Comparison of ENCODE assay signal across 11 cellular contexts in genomic region chr3:152656207-152657001, GRCh38.
DNase-seq lines count a peak whose midpoint lies in the region; ATAC-seq, FAIRE-seq and TF ChIP-seq lines count a peak whose summit lies in the region.
"Had no signal": no experiment of that assay in that cellular context is flagged by ENCODE, and none has a peak within 500 bp of the region (broad histone marks: within the 10 kb centered on the region; RNA-seq: fewer than 3 reads in every experiment).

No MANE protein-coding gene starts in this region.

- 0 out of 7 replicates have a peak overlapping the region, but pooled peaks of 1 of the 4 experiments have one; percentile 1 for H3K9ac ChIP-seq in H1 (replicated peaks in 1 of 4; ENCODE audit: extremely low read depth in 1 of 4, low read depth in 3 of 4, low read length in 3 of 4)

- H2BK12ac ChIP-seq in H1 (ENCODE audit: low read depth, low read length): no peak overlapping the region

- no peak overlapping the region for H2BK15ac ChIP-seq in H1 (ENCODE audit: low read length)

- H3K4me2 ChIP-seq in H1 (ENCODE audit: insufficient read depth in 1 of 2, low read depth in 2 of 2, low read length in 2 of 2): peak overlapping the region in 1 of 2 experiments; percentile 26; a peak in 2 of 4 replicates

- no peaks in the 10 kb centered on the region for H3K23me2 ChIP-seq in H1 (ENCODE audit: low read depth, low read length)

- peak overlapping the region; percentile 61; the same call in 1 of the 2 replicates for H2AFZ ChIP-seq in H1 (ENCODE audit: low read length)

- TF ChIP-seq CTCF in NB4 (IDR thresholded peaks at IDR 0.05; ENCODE audit: low read depth, low read length) (no peak), H1 (IDR thresholded peaks at IDR 0.05; ENCODE audit: control extremely low read depth in 1 of 3, insufficient read depth in 1 of 3, low read depth in 1 of 3, low read length in 3 of 3) (no peak)

- H4K8ac ChIP-seq in H1 (ENCODE audit: extremely low read depth, insufficient read depth, low read length): no peak overlapping the region

- TF ChIP-seq POLR2A in NB4 (IDR thresholded peaks at IDR 0.05; ENCODE audit: extremely low read depth, insufficient read length): no peak
- no peak for TF ChIP-seq POLR2A in H1 (IDR thresholded peaks at IDR 0.05; ENCODE audit: control extremely low read depth in 1 of 2, low read depth in 2 of 2, low read length in 2 of 2)

- H4K5ac ChIP-seq in H1 (ENCODE audit: insufficient read length, low read depth, low read length): no peak overlapping the region

- H3K14ac ChIP-seq in H1 (ENCODE audit: insufficient read length): no peak overlapping the region

- H2BK5ac ChIP-seq in H1 (ENCODE audit: low read depth, low read length): peak overlapping the region; percentile 22; the same call in 1 of the 2 replicates

- WGBS in H1 (ENCODE audit: extremely low coverage in 1 of 2, insufficient coverage in 1 of 2, insufficient read length in 1 of 2, insufficient replicate concordance in 2 of 2, low coverage in 1 of 2, low lambda C conversion rate in 2 of 2, missing lambda C conversion rate in 1 of 2), 2 experiments: 74% methylated on average over 10 of the region's 10 CpGs; no CpG with 5 or more reads in 1 of the 2 experiments

- H3K9me3 ChIP-seq in H1 (ENCODE audit: insufficient read depth in 2 of 2, low read depth in 1 of 2, low read length in 1 of 2): peaks cover 0 to 4% of the 10 kb centered on the region in 2 experiments; a peak in 1 of 4 replicates
- H3K9me3 ChIP-seq: ascending aorta, Caco-2 had no signal

- no peaks in the 10 kb centered on the region for H3K27me3 ChIP-seq in H1 (replicated peaks in 1 of 4; ENCODE audit: control insufficient read depth in 3 of 4, extremely low read depth in 1 of 4, insufficient read depth in 3 of 4, low read length in 3 of 4)
- H3K27me3 ChIP-seq: ascending aorta had no signal

- no peak for TF ChIP-seq RAD21 in H1 (IDR thresholded peaks at IDR 0.05 in 1 of 2, conservative IDR thresholded peaks at IDR 0.05 in 1 of 2; ENCODE audit: low read depth in 2 of 2, low read length in 2 of 2)

- H2BK120ac ChIP-seq in H1 (replicated peaks; ENCODE audit: low read depth, low read length): peak overlapping the region; percentile 88

- peak; percentile 42 for DNase-seq in CD1c-positive myeloid dendritic cell (ENCODE audit: extremely low spot score)
- peak; percentile 29 for DNase-seq in NB4 (ENCODE audit: low read depth)
- DNase-seq in H1 (ENCODE audit: low read depth in 1 of 2, low spot score in 2 of 2): no peak
- peak; percentile 59 for DNase-seq in midbrain (lab: John Stamatoyannopoulos, UW)
- no peak for DNase-seq in posterior cingulate gyrus
- DNase-seq in NCI-H446 (lab: John Stamatoyannopoulos, UW): no peak
- DNase-seq: Caco-2, NCI-H1694 treated with DMSO at 0.1 percent for 48 hours had no signal

- intact Hi-C loops in posterior cingulate gyrus (cut with DNase I): no loop called here

- peak overlapping the region; percentile 27; the same call in 1 of the 2 replicates for H3K27ac ChIP-seq in H1 (ENCODE audit: low read depth, low read length)
- H3K27ac ChIP-seq: ascending aorta had no signal

- CTCF ChIA-PET in H1 (lab: Charles Lee; ENCODE audit: partially characterized antibody): no interaction called here

- no peak overlapping the region for H3K23ac ChIP-seq in H1 (ENCODE audit: insufficient read length)

- no peak overlapping the region for H3K56ac ChIP-seq in H1 (replicated peaks; ENCODE audit: insufficient read length, low read depth, low read length)

- H4K91ac ChIP-seq in H1 (replicated peaks; ENCODE audit: insufficient read length, low read length): no peak overlapping the region

- no peaks in the 10 kb centered on the region for H3K36me3 ChIP-seq in H1 (ENCODE audit: control insufficient read depth in 2 of 4, insufficient read depth in 4 of 4, low read length in 3 of 4)
- H3K36me3 ChIP-seq: ascending aorta had no signal

- H4K20me1 ChIP-seq in H1 (replicated peaks in 1 of 2; ENCODE audit: control insufficient read depth in 1 of 2, insufficient read depth in 2 of 2, low read length in 2 of 2): no peaks in the 10 kb centered on the region

- no peak overlapping the region for H2AK5ac ChIP-seq in H1 (ENCODE audit: low read depth, low read length)

- H3K4me1 ChIP-seq in H1 (replicated peaks in 1 of 4; ENCODE audit: control insufficient read depth in 3 of 4, insufficient read depth in 4 of 4, low read length in 3 of 4): peaks cover 0 to 23% (median 6%) of the 10 kb centered on the region in 4 experiments; a peak in 4 of 7 replicates
- H3K4me1 ChIP-seq: ascending aorta, Caco-2 had no signal

- peak overlapping the region; percentile 52 for H2BK20ac ChIP-seq in H1 (ENCODE audit: low read length)

- TF ChIP-seq EP300 in H1 (IDR thresholded peaks at IDR 0.05; ENCODE audit: borderline replicate concordance in 1 of 2, low read depth in 2 of 2, low read length in 2 of 2): no peak

- POLR2A ChIA-PET in H1 (lab: Charles Lee; ENCODE audit: partially characterized antibody): interaction anchor here (0.8 to 1.4 kb wide), 2 partner anchors 15 to 179 kb away, joined by 3 read pairs; partner anchors contain the start of gene P2RY1

- peak overlapping the region; percentile 8 for H3K4me3 ChIP-seq in NB4 (ENCODE audit: low read depth, low read length)
- H3K4me3 ChIP-seq in H1 (ENCODE audit: extremely low read depth in 1 of 4, insufficient read depth in 2 of 4, low read depth in 3 of 4, low read length in 4 of 4): peak overlapping the region in 1 of 4 experiments; percentile 3; a peak in 1 of 8 replicates
- H3K4me3 ChIP-seq: ascending aorta had no signal

- no peak overlapping the region for H3K4ac ChIP-seq in H1 (replicated peaks; ENCODE audit: insufficient read length, low read depth, low read length)

- H3K79me2 ChIP-seq in H1 (ENCODE audit: control insufficient read depth in 1 of 2, insufficient read depth in 2 of 2, low read length in 2 of 2): no peaks in the 10 kb centered on the region

- no peaks in the 10 kb centered on the region for H3K79me1 ChIP-seq in H1 (ENCODE audit: low read depth, low read length)

- H3K18ac ChIP-seq in H1 (ENCODE audit: extremely low read depth, low read length): no peak overlapping the region

- no peak for ATAC-seq in HG03108 (IDR thresholded peaks at IDR 0.05; ENCODE audit: unreplicated experiment)
- no peak for ATAC-seq in GM21367 (IDR thresholded peaks at IDR 0.05; ENCODE audit: unreplicated experiment)

- no peak for FAIRE-seq in H1 (lab: Jason Lieb, UNC)

TF ChIP-seq in H1, 55 proteins besides CTCF, POLR2A, EP300 and RAD21:
- TF ChIP-seq, protein P1, sequence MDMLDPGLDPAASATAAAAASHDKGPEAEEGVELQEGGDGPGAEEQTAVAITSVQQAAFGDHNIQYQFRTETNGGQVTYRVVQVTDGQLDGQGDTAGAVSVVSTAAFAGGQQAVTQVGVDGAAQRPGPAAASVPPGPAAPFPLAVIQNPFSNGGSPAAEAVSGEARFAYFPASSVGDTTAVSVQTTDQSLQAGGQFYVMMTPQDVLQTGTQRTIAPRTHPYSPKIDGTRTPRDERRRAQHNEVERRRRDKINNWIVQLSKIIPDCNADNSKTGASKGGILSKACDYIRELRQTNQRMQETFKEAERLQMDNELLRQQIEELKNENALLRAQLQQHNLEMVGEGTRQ (IDR thresholded peaks at IDR 0.05; ENCODE audit: low read length): no peak
- TF ChIP-seq HDAC6 (IDR thresholded peaks at IDR 0.05; ENCODE audit: low read depth, low read length): no peak
- no peak for TF ChIP-seq SP1 (IDR thresholded peaks at IDR 0.05; ENCODE audit: low read depth, low read length)
- no peak for TF ChIP-seq YY1 (IDR thresholded peaks at IDR 0.05; ENCODE audit: low read depth, low read length)
- TF ChIP-seq, protein P2, sequence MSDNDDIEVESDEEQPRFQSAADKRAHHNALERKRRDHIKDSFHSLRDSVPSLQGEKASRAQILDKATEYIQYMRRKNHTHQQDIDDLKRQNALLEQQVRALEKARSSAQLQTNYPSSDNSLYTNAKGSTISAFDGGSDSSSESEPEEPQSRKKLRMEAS (IDR thresholded peaks at IDR 0.05): no peak
- no peak for TF ChIP-seq SIN3A (conservative IDR thresholded peaks at IDR 0.05 in 1 of 2, IDR thresholded peaks at IDR 0.05 in 1 of 2; ENCODE audit: low read depth in 1 of 2, low read length in 2 of 2)
- no peak for TF ChIP-seq KDM1A (IDR thresholded peaks at IDR 0.05; ENCODE audit: borderline replicate concordance, low read length)
- TF ChIP-seq GABPA (IDR thresholded peaks at IDR 0.05; ENCODE audit: borderline replicate concordance, insufficient read depth, low read length): no peak
- no peak for TF ChIP-seq EZH2 (IDR thresholded peaks at IDR 0.05; ENCODE audit: low read depth, low read length, severe bottlenecking)
- TF ChIP-seq MAFK (IDR thresholded peaks at IDR 0.05; ENCODE audit: low read depth, low read length): no peak
- no peak for TF ChIP-seq ASH2L (IDR thresholded peaks at IDR 0.05; ENCODE audit: low read length)
- no peak for TF ChIP-seq CTBP2 (IDR thresholded peaks at IDR 0.05; ENCODE audit: borderline replicate concordance, insufficient read depth, insufficient read length, low read length)
- TF ChIP-seq EGR1 (IDR thresholded peaks at IDR 0.05; ENCODE audit: borderline replicate concordance, low read depth, low read length): no peak
- no peak for TF ChIP-seq JUN (IDR thresholded peaks at IDR 0.05; ENCODE audit: low read depth, low read length)
- TF ChIP-seq FOSL1 (IDR thresholded peaks at IDR 0.05; ENCODE audit: insufficient read depth, low read depth, low read length): no peak

Comparison
In these comparisons a context has a peak if more than half of its experiments do, and no peak if none do; other contexts are left out.
1. DNase-seq: peak in CD1c-positive myeloid dendritic cell (single experiment), NB4 (single experiment) and midbrain (single experiment); none in H1 (0 of 2), posterior cingulate gyrus (0 of 10) and NCI-H446 (0 of 2).